25 cellular contexts compared by ENCODE assay signal in genomic region chr12:131253376-131254026, GRCh38.
"Had no signal": no experiment of that assay in that cellular context is flagged by ENCODE, and none has a peak within 500 bp of the region (broad histone marks: within the 10 kb centered on the region; RNA-seq: fewer than 3 reads in every experiment).

No MANE protein-coding gene starts in this region.

- H3K27ac ChIP-seq: neutrophil, pancreas, prostate gland, right lobe of liver, sigmoid colon, suprapubic skin, testis, tibial artery, transverse colon, upper lobe of right lung, uterus had no signal

- H3K27me3 ChIP-seq: neutrophil, pancreas, right lobe of liver, suprapubic skin, testis, transverse colon, upper lobe of right lung, uterus had no signal

- H3K4me1 ChIP-seq: pancreas, prostate gland, right lobe of liver, sigmoid colon, suprapubic skin, tibial artery, transverse colon, upper lobe of right lung, uterus had no signal

- FAIRE-seq: pancreas, small intestine had no signal

- H3K9me3 ChIP-seq: neutrophil, pancreas, prostate gland, right lobe of liver, sigmoid colon, testis, tibial artery, transverse colon, upper lobe of right lung, uterus had no signal

- DNase-seq: naive thymus-derived CD8-positive, alpha-beta T cell; nephron progenitor cell; nucleus accumbens; pancreas; right cardiac atrium; sigmoid colon; small intestine; stimulated activated CD4-positive, alpha-beta T cell treated with anti-CD3 and anti-CD28 coated beads, Interleukin-1b, Interleukin-23, amount 100 ng/mL, for 48 hours; stimulated activated CD4-positive, alpha-beta T cell treated with anti-CD3 and anti-CD28 coated beads, Interleukin-4, amount 100 ng/mL, for 1 hour; stimulated activated CD4-positive, alpha-beta T cell treated with anti-CD3 and anti-CD28 coated beads, Interleukin-4, amount 100 ng/mL, for 4 hours; stimulated activated CD8-positive, alpha-beta memory T cell treated with anti-CD3 and anti-CD28 coated beads, Interleukin-4, amount 100 ng/mL, for 48 hours; stimulated activated naive CD4-positive, alpha-beta T cell; stimulated activated naive CD8-positive, alpha-beta T cell treated with anti-CD3 and anti-CD28 coated beads, Interleukin-15, amount 100 ng/mL, for 72 hours; stimulated activated naive CD8-positive, alpha-beta T cell treated with anti-CD3 and anti-CD28 coated beads, Interleukin-15, Interleukin-2, amounts not matched to agents 100 U/mL and 50 U/mL, for 24 hours; substantia nigra; testis; tibial artery; transverse colon; upper lobe of right lung; uterus had no signal

- ATAC-seq: naive thymus-derived CD8-positive, alpha-beta T cell; pancreas; right cardiac atrium; right lobe of liver; stimulated activated memory B cell treated with anti-CD40 and anti-IgM and Interleukin-4, amounts not matched to agents 10 μg/mL and 1 μg/mL and 100 μg/mL, for 72 hours; stimulated activated naive CD8-positive, alpha-beta T cell treated with anti-CD3 and anti-CD28 coated beads, Interleukin-15, Interleukin-2, amounts not matched to agents 100 U/mL and 50 U/mL, for 24 hours; upper lobe of right lung had no signal

- H3K4me3 ChIP-seq: pancreas, prostate gland, right lobe of liver, sigmoid colon, suprapubic skin, testis, tibial artery, transverse colon, upper lobe of right lung, uterus had no signal

- H3K36me3 ChIP-seq: neutrophil, pancreas, prostate gland, right lobe of liver, sigmoid colon, suprapubic skin, tibial artery, transverse colon, upper lobe of right lung, uterus had no signal
